Comparison of ENCODE assay signal across 1 cellular context in genomic region chr14:65025818-65026217, GRCh38.
TF ChIP-seq lines count a peak whose summit lies in the region.

No MANE protein-coding gene starts in this region.

TF ChIP-seq in GM23338, 12 proteins besides CTCF, POLR2A, EP300 and RAD21:
- TF ChIP-seq STAT1 (IDR thresholded peaks at IDR 0.05; ENCODE audit: unreplicated experiment) (no peak), CREB1 (CRISPR knock-in tag; IDR thresholded peaks at IDR 0.05; ENCODE audit: low read depth) (no peak), ZNF114 (CRISPR knock-in tag; IDR thresholded peaks at IDR 0.05) (no peak), ZNF462 (CRISPR knock-in tag; IDR thresholded peaks at IDR 0.05) (no peak), EZH2phosphoT487 (IDR thresholded peaks at IDR 0.05; ENCODE audit: unreplicated experiment) (no peak), EZH2 (IDR thresholded peaks at IDR 0.05; ENCODE audit: low read depth, unreplicated experiment) (no peak), ZNF331 (CRISPR knock-in tag; IDR thresholded peaks at IDR 0.05; ENCODE audit: low read depth) (no peak), JUNB (IDR thresholded peaks at IDR 0.05; ENCODE audit: unreplicated experiment) (no peak), POLR2AphosphoS5 (IDR thresholded peaks at IDR 0.05; ENCODE audit: low read depth) (no peak), NANOG (IDR thresholded peaks at IDR 0.05; ENCODE audit: borderline replicate concordance) (no peak)
- TF ChIP-seq, protein P1, sequence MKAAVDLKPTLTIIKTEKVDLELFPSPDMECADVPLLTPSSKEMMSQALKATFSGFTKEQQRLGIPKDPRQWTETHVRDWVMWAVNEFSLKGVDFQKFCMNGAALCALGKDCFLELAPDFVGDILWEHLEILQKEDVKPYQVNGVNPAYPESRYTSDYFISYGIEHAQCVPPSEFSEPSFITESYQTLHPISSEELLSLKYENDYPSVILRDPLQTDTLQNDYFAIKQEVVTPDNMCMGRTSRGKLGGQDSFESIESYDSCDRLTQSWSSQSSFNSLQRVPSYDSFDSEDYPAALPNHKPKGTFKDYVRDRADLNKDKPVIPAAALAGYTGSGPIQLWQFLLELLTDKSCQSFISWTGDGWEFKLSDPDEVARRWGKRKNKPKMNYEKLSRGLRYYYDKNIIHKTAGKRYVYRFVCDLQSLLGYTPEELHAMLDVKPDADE (IDR thresholded peaks at IDR 0.05): no peak
- TF ChIP-seq, protein P2, sequence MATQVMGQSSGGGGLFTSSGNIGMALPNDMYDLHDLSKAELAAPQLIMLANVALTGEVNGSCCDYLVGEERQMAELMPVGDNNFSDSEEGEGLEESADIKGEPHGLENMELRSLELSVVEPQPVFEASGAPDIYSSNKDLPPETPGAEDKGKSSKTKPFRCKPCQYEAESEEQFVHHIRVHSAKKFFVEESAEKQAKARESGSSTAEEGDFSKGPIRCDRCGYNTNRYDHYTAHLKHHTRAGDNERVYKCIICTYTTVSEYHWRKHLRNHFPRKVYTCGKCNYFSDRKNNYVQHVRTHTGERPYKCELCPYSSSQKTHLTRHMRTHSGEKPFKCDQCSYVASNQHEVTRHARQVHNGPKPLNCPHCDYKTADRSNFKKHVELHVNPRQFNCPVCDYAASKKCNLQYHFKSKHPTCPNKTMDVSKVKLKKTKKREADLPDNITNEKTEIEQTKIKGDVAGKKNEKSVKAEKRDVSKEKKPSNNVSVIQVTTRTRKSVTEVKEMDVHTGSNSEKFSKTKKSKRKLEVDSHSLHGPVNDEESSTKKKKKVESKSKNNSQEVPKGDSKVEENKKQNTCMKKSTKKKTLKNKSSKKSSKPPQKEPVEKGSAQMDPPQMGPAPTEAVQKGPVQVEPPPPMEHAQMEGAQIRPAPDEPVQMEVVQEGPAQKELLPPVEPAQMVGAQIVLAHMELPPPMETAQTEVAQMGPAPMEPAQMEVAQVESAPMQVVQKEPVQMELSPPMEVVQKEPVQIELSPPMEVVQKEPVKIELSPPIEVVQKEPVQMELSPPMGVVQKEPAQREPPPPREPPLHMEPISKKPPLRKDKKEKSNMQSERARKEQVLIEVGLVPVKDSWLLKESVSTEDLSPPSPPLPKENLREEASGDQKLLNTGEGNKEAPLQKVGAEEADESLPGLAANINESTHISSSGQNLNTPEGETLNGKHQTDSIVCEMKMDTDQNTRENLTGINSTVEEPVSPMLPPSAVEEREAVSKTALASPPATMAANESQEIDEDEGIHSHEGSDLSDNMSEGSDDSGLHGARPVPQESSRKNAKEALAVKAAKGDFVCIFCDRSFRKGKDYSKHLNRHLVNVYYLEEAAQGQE (IDR thresholded peaks at IDR 0.05; ENCODE audit: unreplicated experiment): no peak
